11 cellular contexts compared by ENCODE assay signal in the genomic region with DNA sequence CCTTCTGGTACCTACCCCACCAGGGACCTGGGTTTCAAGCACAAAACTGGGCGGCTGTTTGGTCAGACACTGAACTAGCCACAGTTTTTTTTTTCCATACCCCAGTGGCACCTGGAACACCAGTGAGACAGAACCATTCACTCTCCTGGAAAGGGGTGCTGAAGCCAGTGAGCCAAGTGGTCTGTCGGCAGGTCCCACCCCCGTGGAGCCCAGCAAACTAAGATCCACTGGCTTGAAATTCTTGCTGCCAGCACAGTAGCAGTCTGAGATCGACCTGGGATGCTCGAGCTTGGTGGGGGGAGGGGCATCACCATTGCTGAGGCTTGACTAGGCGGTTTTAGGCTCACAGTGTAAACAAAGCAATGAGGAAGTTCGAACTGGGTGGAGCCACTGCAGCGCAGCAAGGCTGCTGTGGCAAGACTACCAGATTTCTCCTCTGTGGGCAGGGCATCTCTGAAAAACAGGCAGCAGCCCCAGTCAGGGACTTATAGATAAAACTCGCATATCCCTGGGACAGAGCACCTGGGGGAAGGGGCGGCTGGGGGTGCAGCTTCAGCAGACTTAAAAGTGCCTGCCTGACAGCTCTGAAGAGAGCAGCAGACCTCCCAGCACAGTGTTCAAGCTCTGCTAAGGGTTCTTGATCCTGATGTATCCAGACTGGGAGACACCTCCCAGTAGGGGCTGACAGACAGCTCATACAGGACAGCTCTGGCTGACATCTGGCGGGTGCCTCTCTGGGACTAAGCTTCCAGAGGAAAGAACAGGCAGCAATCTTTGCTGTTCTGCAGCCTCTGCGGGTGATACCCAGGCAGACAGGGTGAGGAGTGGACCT.
DNase-seq lines count a peak whose midpoint lies in the region; ATAC-seq, FAIRE-seq and TF ChIP-seq lines count a peak whose summit lies in the region.
"Had no signal": no experiment of that assay in that cellular context is flagged by ENCODE, and none has a peak within 500 bp of the region (broad histone marks: within the 10 kb centered on the region; RNA-seq: fewer than 3 reads in every experiment).

No MANE protein-coding gene starts in this region.

- DNase-seq in activated gamma-delta T cell (lab: John Stamatoyannopoulos, UW), result peak; percentile 1
- no peak for DNase-seq in activated gamma-delta T cell treated with Interleukin-2 at 50 U/mL for 16 hours
- peak; percentile 87 for DNase-seq in NOMO-1 treated with DMSO at 0.1 percent for 48 hours (lab: John Stamatoyannopoulos, UW; ENCODE audit: unreplicated experiment)
- DNase-seq in bronchial epithelial cell (ENCODE audit: low read depth), result peak; percentile 35
- DNase-seq in DMS79 (lab: John Stamatoyannopoulos, UW), result no peak
- no peak for DNase-seq in lower lobe of right lung
- no peak for DNase-seq in NCI-H2171 (lab: John Stamatoyannopoulos, UW)
- DNase-seq: effector memory CD8-positive, alpha-beta T cell had no signal

- peaks cover 8% of the 10 kb centered on the region for H3K27me3 Mint-ChIP-seq in stimulated activated memory B cell treated with anti-CD40 and anti-IgM and Interleukin-4, amounts not matched to agents 10 μg/mL and 1 μg/mL and 100 μg/mL, for 72 hours

- H3K4me1 Mint-ChIP-seq in stimulated activated memory B cell treated with anti-CD40 and anti-IgM and Interleukin-4, amounts not matched to agents 10 μg/mL and 1 μg/mL and 100 μg/mL, for 72 hours, result no peaks in the 10 kb centered on the region

- H3K9me3 Mint-ChIP-seq in stimulated activated memory B cell treated with anti-CD40 and anti-IgM and Interleukin-4, amounts not matched to agents 10 μg/mL and 1 μg/mL and 100 μg/mL, for 72 hours, result no peaks in the 10 kb centered on the region

- no peaks in the 10 kb centered on the region for H3K9me3 ChIP-seq in lower lobe of right lung

- no peaks in the 10 kb centered on the region for H3K36me3 ChIP-seq in bronchial epithelial cell (ENCODE audit: control insufficient read depth, insufficient read depth, low read length)
- H3K36me3 ChIP-seq in lower lobe of right lung, result no peaks in the 10 kb centered on the region

- H3K27me3 ChIP-seq in bronchial epithelial cell (ENCODE audit: control insufficient read depth, insufficient read depth, low read length) (no peaks in the 10 kb centered on the region), lower lobe of right lung (ENCODE audit: low read depth) (no peaks in the 10 kb centered on the region)

- intact Hi-C loops in lower lobe of right lung (cut with DNase I), result no loop called here

- peak; percentile 61 for ATAC-seq in stimulated activated memory B cell treated with anti-CD40 and anti-IgM and Interleukin-4, amounts not matched to agents 10 μg/mL and 1 μg/mL and 100 μg/mL, for 72 hours
- ATAC-seq in lower lobe of right lung, result no peak
- ATAC-seq: effector memory CD8-positive, alpha-beta T cell; right cardiac atrium had no signal

- H3K4me3 ChIP-seq in bronchial epithelial cell (ENCODE audit: low read depth, low read length) (no peak overlapping the region), lower lobe of right lung (no peak overlapping the region)

- no peak for TF ChIP-seq CTCF in bronchial epithelial cell (IDR thresholded peaks at IDR 0.05; ENCODE audit: insufficient read depth, low read length, severe bottlenecking)
- TF ChIP-seq CTCF in lower lobe of right lung (IDR thresholded peaks at IDR 0.05), result no peak

- FAIRE-seq in bronchial epithelial cell (lab: Jason Lieb, UNC), result peak; percentile 55
- FAIRE-seq: GM18507 had no signal

- no peaks in the 10 kb centered on the region for H3K4me1 ChIP-seq in lower lobe of right lung

- no peaks in the 10 kb centered on the region for H3K36me3 Mint-ChIP-seq in stimulated activated memory B cell treated with anti-CD40 and anti-IgM and Interleukin-4, amounts not matched to agents 10 μg/mL and 1 μg/mL and 100 μg/mL, for 72 hours

- no peak overlapping the region for H3K27ac Mint-ChIP-seq in stimulated activated memory B cell treated with anti-CD40 and anti-IgM and Interleukin-4, amounts not matched to agents 10 μg/mL and 1 μg/mL and 100 μg/mL, for 72 hours
- H3K27ac Mint-ChIP-seq: effector memory CD8-positive, alpha-beta T cell had no signal

- no peak overlapping the region for H3K27ac ChIP-seq in lower lobe of right lung

- no peak overlapping the region for H3K4me3 Mint-ChIP-seq in stimulated activated memory B cell treated with anti-CD40 and anti-IgM and Interleukin-4, amounts not matched to agents 10 μg/mL and 1 μg/mL and 100 μg/mL, for 72 hours
- H3K4me3 Mint-ChIP-seq: effector memory CD8-positive, alpha-beta T cell had no signal

Comparison
In these comparisons a context has a peak if more than half of its experiments do, and no peak if none do; other contexts are left out.
1. DNase-seq: peak in activated gamma-delta T cell (single experiment), NOMO-1 treated with DMSO at 0.1 percent for 48 hours (single experiment) and bronchial epithelial cell (single experiment); none in activated gamma-delta T cell treated with Interleukin-2 at 50 U/mL for 16 hours (single experiment), DMS79 (single experiment), lower lobe of right lung (single experiment) and NCI-H2171 (single experiment).